In genomic region chr2:26652361-26653041, GRCh38 we compare ENCODE assay signal across 12 cellular contexts. TPM values are rescaled to one million over a fixed set of nuclear protein-coding genes. Genes with fewer than 3 reads are reported as not detected.
A peak's percentile ranks its signal among the peaks of the same experiment; 100 is the strongest.
DNase-seq lines count a peak whose midpoint lies in the region; ATAC-seq, FAIRE-seq and TF ChIP-seq lines count a peak whose summit lies in the region.
"Had no signal": no experiment of that assay in that cellular context is flagged by ENCODE, and none has a peak within 500 bp of the region (broad histone marks: within the 10 kb centered on the region; RNA-seq: fewer than 3 reads in every experiment).

No MANE protein-coding gene starts in this region.

- no peaks in the 10 kb centered on the region for H3K36me3 ChIP-seq in body of pancreas (replicated peaks in 1 of 2; ENCODE audit: insufficient read depth in 1 of 2, low read depth in 2 of 2)
- no peaks in the 10 kb centered on the region for H3K36me3 ChIP-seq in HepG2 (replicated peaks in 1 of 2; ENCODE audit: control insufficient read depth in 1 of 2, insufficient read depth in 2 of 2, low read length in 2 of 2)

- no peak overlapping the region for H3K4me3 Mint-ChIP-seq in activated naive CD4-positive, alpha-beta T cell treated with anti-CD3 and anti-CD28 coated beads, Interleukin-2, amount 10 ng/mL, durations not matched to agents 7 days and 5 days
- H3K4me3 Mint-ChIP-seq: stimulated activated naive CD8-positive, alpha-beta T cell treated with anti-CD3 and anti-CD28 coated beads, Interleukin-15, Interleukin-2, amounts not matched to agents 100 ng/mL and 50 ng/mL, for 24 hours had no signal

- no peak overlapping the region for H3K4me3 ChIP-seq in body of pancreas
- no peak overlapping the region for H3K4me3 ChIP-seq in HepG2 (replicated peaks in 1 of 3; ENCODE audit: insufficient read depth in 1 of 3, low read depth in 2 of 3, low read length in 3 of 3)

- no peaks in the 10 kb centered on the region for H3K36me3 Mint-ChIP-seq in activated naive CD4-positive, alpha-beta T cell treated with anti-CD3 and anti-CD28 coated beads, Interleukin-2, amount 10 ng/mL, durations not matched to agents 7 days and 5 days

- no TSS peak for BruUV-seq in HepG2 (replicated peaks; lab: Mats Ljungman, UMichigan)

- TF ChIP-seq CTCF in body of pancreas (IDR thresholded peaks at IDR 0.05): no peak
- no peak for TF ChIP-seq CTCF in HepG2 (CRISPR knock-in tag; IDR thresholded peaks at IDR 0.05)

- no peaks in the 10 kb centered on the region for H4K20me1 ChIP-seq in HepG2 (ENCODE audit: insufficient read depth, low read length)

- DNase-seq in H4 (ENCODE audit: low spot score): peak; percentile 19
- DNase-seq in body of pancreas: no peak
- DNase-seq in HepG2 (ENCODE audit: low spot score): no peak
- DNase-seq in stromal cell of bone marrow (ENCODE audit: low read depth): peak; percentile 31
- DNase-seq in activated naive CD4-positive, alpha-beta T cell treated with anti-CD3 and anti-CD28 coated beads, Interleukin-2, amount 10 ng/mL, durations not matched to agents 7 days and 5 days: no peak
- DNase-seq in globus pallidus (ENCODE audit: low spot score): no peak
- DNase-seq in kidney tubule cell (ENCODE audit: low spot score): no peak
- DNase-seq in T-helper 1 cell: no peak
- DNase-seq: activated gamma-delta T cell treated with Interleukin-2 at 50 U/mL for 16 hours, NCI-H2081 had no signal

- no peaks in the 10 kb centered on the region for H3K79me2 ChIP-seq in HepG2 (ENCODE audit: insufficient read depth, low read length)

- H3K27me3 ChIP-seq in body of pancreas (no peaks in the 10 kb centered on the region), HepG2 (ENCODE audit: control insufficient read depth in 1 of 2, insufficient read depth in 2 of 2, low read length in 2 of 2) (peaks cover 8 to 64% of the 10 kb centered on the region in 2 experiments; a peak in 4 of 5 replicates)

- H3K27ac Mint-ChIP-seq in activated naive CD4-positive, alpha-beta T cell treated with anti-CD3 and anti-CD28 coated beads, Interleukin-2, amount 10 ng/mL, durations not matched to agents 7 days and 5 days: no peak overlapping the region
- H3K27ac Mint-ChIP-seq: stimulated activated naive CD8-positive, alpha-beta T cell treated with anti-CD3 and anti-CD28 coated beads, Interleukin-15, Interleukin-2, amounts not matched to agents 100 ng/mL and 50 ng/mL, for 24 hours had no signal

- no peaks in the 10 kb centered on the region for H3K4me1 Mint-ChIP-seq in activated naive CD4-positive, alpha-beta T cell treated with anti-CD3 and anti-CD28 coated beads, Interleukin-2, amount 10 ng/mL, durations not matched to agents 7 days and 5 days

- peaks cover 6% of the 10 kb centered on the region for H3K27me3 Mint-ChIP-seq in activated naive CD4-positive, alpha-beta T cell treated with anti-CD3 and anti-CD28 coated beads, Interleukin-2, amount 10 ng/mL, durations not matched to agents 7 days and 5 days

- no peak for TF ChIP-seq POLR2A in body of pancreas (IDR thresholded peaks at IDR 0.05)
- TF ChIP-seq POLR2A in HepG2 (IDR thresholded peaks at IDR 0.05; ENCODE audit: insufficient read depth in 1 of 2, low read depth in 2 of 2, low read length in 2 of 2): no peak

- no peaks in the 10 kb centered on the region for H3K9me3 Mint-ChIP-seq in activated naive CD4-positive, alpha-beta T cell treated with anti-CD3 and anti-CD28 coated beads, Interleukin-2, amount 10 ng/mL, durations not matched to agents 7 days and 5 days
- H3K9me3 Mint-ChIP-seq: stimulated activated naive CD8-positive, alpha-beta T cell treated with anti-CD3 and anti-CD28 coated beads, Interleukin-15, Interleukin-2, amounts not matched to agents 100 ng/mL and 50 ng/mL, for 24 hours had no signal

- TF ChIP-seq RAD21 in HepG2 (CRISPR knock-in tag; IDR thresholded peaks at IDR 0.05): no peak

- TF ChIP-seq EP300 in HepG2 (IDR thresholded peaks at IDR 0.05; ENCODE audit: low read depth in 2 of 2, low read length in 2 of 2) (no peak), HepG2 (CRISPR knock-in tag; IDR thresholded peaks at IDR 0.05; ENCODE audit: borderline replicate concordance) (no peak)

- in situ Hi-C loops in HepG2 (cut with HindIII; ENCODE audit: extremely low pct_ligation_motif_present, low pct_unique_long_range_greater_than_20kb): no loop called here

- POLR2A ChIA-PET in HepG2 (lab: Yijun Ruan, JAX): no interaction called here

- CTCF ChIA-PET in HepG2 (lab: Yijun Ruan, JAX; ENCODE audit: low intra/inter-chr PET ratio, low total read pairs): no interaction called here
- CTCF ChIA-PET in activated naive CD4-positive, alpha-beta T cell treated with anti-CD3 and anti-CD28 coated beads, Interleukin-2, amount 10 ng/mL, durations not matched to agents 7 days and 5 days (lab: Charles Lee): no interaction called here

- peak; percentile 26 for ATAC-seq in body of pancreas
- no peak for ATAC-seq in HepG2

- intact Hi-C loops in body of pancreas (cut with DNase I) (no loop called here), HepG2 (cut with micrococcal nuclease; ENCODE audit: unreplicated experiment) (no loop called here)

- no peak overlapping the region for H3K9ac ChIP-seq in HepG2 (ENCODE audit: insufficient read depth, low read depth, low read length)

- 74 to 89% methylated on average over 9 to 12 of the region's 12 CpGs for WGBS in body of pancreas, 2 donors
- WGBS in HepG2 (ENCODE audit: low lambda C conversion rate): 26% methylated on average over 9 of the region's 12 CpGs

- no peak for FAIRE-seq in HepG2 (lab: Jason Lieb, UNC)

- no peak overlapping the region for H3K4me2 ChIP-seq in HepG2 (ENCODE audit: low read depth, low read length)

- H3K27ac ChIP-seq in body of pancreas (peak overlapping the region in 1 of 4 donors; percentile 3), HepG2 (ENCODE audit: extremely low read length, insufficient read depth, low read length) (no peak overlapping the region)

- H3K4me1 ChIP-seq in body of pancreas: no peaks in the 10 kb centered on the region
- H3K4me1 ChIP-seq in HepG2 (ENCODE audit: insufficient read depth, low read length): no peaks in the 10 kb centered on the region

- H3K9me3 ChIP-seq in body of pancreas (no peaks in the 10 kb centered on the region), HepG2 (ENCODE audit: low read length) (no peaks in the 10 kb centered on the region)

- H2AFZ ChIP-seq in HepG2 (ENCODE audit: low read length): no peak overlapping the region

TF ChIP-seq in HepG2, 621 proteins besides CTCF, POLR2A, EP300 and RAD21 (continues in another document):
- TF ChIP-seq SAFB2 (CRISPR knock-in tag; IDR thresholded peaks at IDR 0.05; ENCODE audit: borderline replicate concordance, low read depth) (no peak), ZNF605 (CRISPR knock-in tag; IDR thresholded peaks at IDR 0.05) (0 out of 2 replicates have a peak, but pooled peaks have one; percentile 33), ETV5 (CRISPR knock-in tag; IDR thresholded peaks at IDR 0.05; ENCODE audit: borderline replicate concordance) (no peak)

RNA-seq across cellular contexts. Expression of gene CIB4, which starts 11.3 kb away (rescaled TPM):
- not detected in 2 replicates for total RNA-seq in H4 (2014; rRNA removed; shearing (Covaris generic))
- total RNA-seq in body of pancreas (not detected), HepG2 (2016; rRNA removed; fragmentation: Illumina TruSeq; extraction: Trizol) (not detected in 2 replicates)
- not detected in 2 replicates for total RNA-seq in HepG2 (2016; cell fraction: cytosol; rRNA removed; fragmentation: Illumina TruSeq; extraction: Trizol; ENCODE audit: low read depth)
- not detected in 2 replicates for total RNA-seq in HepG2 (2016; cell fraction: insoluble cytoplasmic fraction; rRNA removed; fragmentation: Illumina TruSeq; extraction: Trizol)
- total RNA-seq in HepG2 (2016; cell fraction: membrane; rRNA removed; fragmentation: Illumina TruSeq; extraction: Trizol): not detected in 2 replicates
- not detected in 2 replicates for total RNA-seq in HepG2 (2016; cell fraction: nucleus; rRNA removed; fragmentation: Illumina TruSeq; extraction: Trizol)
- polyA plus RNA-seq in HepG2 (2011; rRNA removed): not detected in 2 replicates
- polyA plus RNA-seq in HepG2 (2011; cell fraction: cytosol; rRNA removed): not detected in 2 replicates
- polyA plus RNA-seq in HepG2 (2011; cell fraction: nucleus; rRNA removed): not detected in 2 replicates
- polyA plus RNA-seq in HepG2 (2012): not detected in 2 replicates
- not detected in 2 replicates for polyA plus RNA-seq in HepG2 (2016; cell fraction: cytosol; fragmentation: Illumina TruSeq; extraction: Trizol; ENCODE audit: low read depth)
- polyA plus RNA-seq in HepG2 (2016; cell fraction: insoluble cytoplasmic fraction; fragmentation: Illumina TruSeq; extraction: Trizol; ENCODE audit: low read depth): not detected in 2 replicates
- not detected in 2 replicates for polyA plus RNA-seq in HepG2 (2016; cell fraction: membrane; fragmentation: Illumina TruSeq; extraction: Trizol; ENCODE audit: low read depth)
- not detected in 2 replicates for polyA plus RNA-seq in HepG2 (2016; cell fraction: nucleus; fragmentation: Illumina TruSeq; extraction: Trizol; ENCODE audit: insufficient read depth, low read depth)
- polyA minus RNA-seq in HepG2 (2011; rRNA and poly(A)+ RNA removed; ENCODE audit: low replicate concordance): not detected in 2 replicates
- not detected in 2 replicates for polyA minus RNA-seq in HepG2 (2011; cell fraction: cytosol; rRNA and poly(A)+ RNA removed)
- not detected in 2 replicates for polyA minus RNA-seq in HepG2 (2011; cell fraction: nucleus; rRNA and poly(A)+ RNA removed)
- total RNA-seq: dermis microvascular lymphatic vessel endothelial cell had no signal

RNA-seq across cellular contexts. Expression of gene KCNK3, which starts 40.0 kb away (rescaled TPM):
- total RNA-seq in H4 (2014; rRNA removed; shearing (Covaris generic)): 0.12 and 2.1 TPM in 2 replicates
- total RNA-seq in body of pancreas (10 to 100 TPM; 10.5 to 20.5 TPM), HepG2 (2016; rRNA removed; fragmentation: Illumina TruSeq; extraction: Trizol) (not detected in 2 replicates)
- total RNA-seq in HepG2 (2016; cell fraction: cytosol; rRNA removed; fragmentation: Illumina TruSeq; extraction: Trizol; ENCODE audit: low read depth): not detected in 2 replicates
- total RNA-seq in HepG2 (2016; cell fraction: insoluble cytoplasmic fraction; rRNA removed; fragmentation: Illumina TruSeq; extraction: Trizol): not detected in 2 replicates
- total RNA-seq in HepG2 (2016; cell fraction: membrane; rRNA removed; fragmentation: Illumina TruSeq; extraction: Trizol): not detected in 2 replicates
- total RNA-seq in HepG2 (2016; cell fraction: nucleus; rRNA removed; fragmentation: Illumina TruSeq; extraction: Trizol): not detected in 2 replicates
- polyA plus RNA-seq in HepG2 (2011; rRNA removed): 0.03 TPM in 1 of 2 replicates, not detected in the other
- polyA plus RNA-seq in HepG2 (2011; cell fraction: cytosol; rRNA removed): not detected in 2 replicates
- not detected in 2 replicates for polyA plus RNA-seq in HepG2 (2011; cell fraction: nucleus; rRNA removed)
- not detected in 2 replicates for polyA plus RNA-seq in HepG2 (2012)
- polyA plus RNA-seq in HepG2 (2016; cell fraction: cytosol; fragmentation: Illumina TruSeq; extraction: Trizol; ENCODE audit: low read depth): not detected in 2 replicates
- not detected in 2 replicates for polyA plus RNA-seq in HepG2 (2016; cell fraction: insoluble cytoplasmic fraction; fragmentation: Illumina TruSeq; extraction: Trizol; ENCODE audit: low read depth)
- not detected in 2 replicates for polyA plus RNA-seq in HepG2 (2016; cell fraction: membrane; fragmentation: Illumina TruSeq; extraction: Trizol; ENCODE audit: low read depth)
- not detected in 2 replicates for polyA plus RNA-seq in HepG2 (2016; cell fraction: nucleus; fragmentation: Illumina TruSeq; extraction: Trizol; ENCODE audit: insufficient read depth, low read depth)
- 3.7 TPM in 1 of 2 replicates, not detected in the other for polyA minus RNA-seq in HepG2 (2011; rRNA and poly(A)+ RNA removed; ENCODE audit: low replicate concordance)
- not detected in 2 replicates for polyA minus RNA-seq in HepG2 (2011; cell fraction: cytosol; rRNA and poly(A)+ RNA removed)
- not detected in 2 replicates for polyA minus RNA-seq in HepG2 (2011; cell fraction: nucleus; rRNA and poly(A)+ RNA removed)
- total RNA-seq: dermis microvascular lymphatic vessel endothelial cell had no signal

Comparison
In these comparisons a context has a peak if more than half of its experiments do, and no peak if none do; other contexts are left out.
1. DNase-seq: peak in H4 (single experiment) and stromal cell of bone marrow (single experiment); none in body of pancreas (0 of 4), HepG2 (single experiment), activated naive CD4-positive, alpha-beta T cell treated with anti-CD3 and anti-CD28 coated beads, Interleukin-2, amount 10 ng/mL, durations not matched to agents 7 days and 5 days (single experiment), globus pallidus (single experiment), kidney tubule cell (single experiment) and T-helper 1 cell (0 of 5).